Comparison of ENCODE assay signal across 24 cellular contexts in the genomic region with DNA sequence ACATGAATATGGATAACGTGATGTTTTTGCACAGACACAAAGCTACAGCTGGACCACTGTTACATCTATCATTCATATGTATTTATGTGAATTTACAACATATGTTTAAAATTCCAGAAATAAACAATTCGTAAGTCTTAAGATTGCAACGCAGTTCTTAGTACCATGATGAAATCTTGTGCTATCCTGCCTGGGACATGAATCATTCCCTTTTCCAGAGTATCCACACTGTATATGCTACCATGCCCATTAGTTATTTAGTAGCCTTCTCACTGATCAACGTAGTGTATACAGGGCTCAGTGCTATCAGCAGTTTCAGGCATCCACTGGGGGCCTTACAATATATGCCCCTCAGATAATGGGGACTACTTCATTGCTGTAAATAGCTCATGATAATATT. TPM values are rescaled to one million over a fixed set of nuclear protein-coding genes. Genes with fewer than 3 reads are reported as not detected.
A peak's percentile ranks its signal among the peaks of the same experiment; 100 is the strongest.
DNase-seq lines count a peak whose midpoint lies in the region; ATAC-seq, FAIRE-seq and TF ChIP-seq lines count a peak whose summit lies in the region.
"Had no signal": no experiment of that assay in that cellular context is flagged by ENCODE, and none has a peak within 500 bp of the region (broad histone marks: within the 10 kb centered on the region; RNA-seq: fewer than 3 reads in every experiment).

No MANE protein-coding gene starts in this region.

- BruUV-seq in A673 (replicated peaks; lab: Mats Ljungman, UMichigan) (no TSS peak), HepG2 (replicated peaks; lab: Mats Ljungman, UMichigan) (no TSS peak)

- H3K4me1 ChIP-seq in A673 (ENCODE audit: insufficient read depth, low read length, poor library complexity, severe bottlenecking) (peaks cover 31% of the 10 kb centered on the region), Loucy (ENCODE audit: insufficient read depth, low read length, poor library complexity, severe bottlenecking) (peaks cover 50% of the 10 kb centered on the region), HepG2 (ENCODE audit: insufficient read depth, low read length) (0 out of 2 replicates have a peak, but pooled peaks cover 4% of the 10 kb centered on the region)

- DNase-seq in A673 (ENCODE audit: low spot score), result no peak
- DNase-seq in choroid plexus epithelial cell (ENCODE audit: low read depth), result peak; percentile 72
- DNase-seq in hepatic stellate cell (ENCODE audit: low spot score), result peak; percentile 28
- DNase-seq in middle frontal gyrus (ENCODE audit: extremely low spot score, low spot score), result no peak
- DNase-seq in HepG2 (ENCODE audit: low spot score), result no peak
- DNase-seq in cerebellar cortex (ENCODE audit: low spot score), result no peak
- DNase-seq: activated CD4-positive, alpha-beta T cell treated with anti-CD3 and anti-CD28 coated beads for 1 hour; activated CD8-positive, alpha-beta memory T cell treated with anti-CD3 and anti-CD28 coated beads, Interleukin-2, amount 50 U/mL, for 48 hours; activated naive CD4-positive, alpha-beta T cell treated with anti-CD3 and anti-CD28 coated beads, Interleukin-2, amount 10 ng/mL, durations not matched to agents 7 days and 5 days; effector memory CD8-positive, alpha-beta T cell; GDM1; H9; head of caudate nucleus; NCI-H2107; NCI-H774; nucleus accumbens; stimulated activated naive B cell treated with anti-CD40 and anti-IgM and Interleukin-4, amounts not matched to agents 10 μg/mL and 1 μg/mL and 100 μg/mL, for 72 hours; T-helper 1 cell had no signal

- H3K27ac ChIP-seq in A673 (ENCODE audit: low read depth, low read length, poor library complexity, severe bottlenecking) (peak overlapping the region; percentile 33), HepG2 (ENCODE audit: extremely low read length, insufficient read depth, low read length) (no peak overlapping the region)
- H3K27ac ChIP-seq: cardiac muscle cell had no signal

- TF ChIP-seq CTCF in A673 (conservative IDR thresholded peaks at IDR 0.05; ENCODE audit: low read depth, low read length), result no peak
- no peak for TF ChIP-seq CTCF in Loucy (conservative IDR thresholded peaks at IDR 0.05; ENCODE audit: low read length)
- TF ChIP-seq CTCF in choroid plexus epithelial cell (conservative IDR thresholded peaks at IDR 0.05; ENCODE audit: low read depth, low read length), result no peak
- TF ChIP-seq CTCF in HepG2 (CRISPR knock-in tag; IDR thresholded peaks at IDR 0.05), result no peak

- ATAC-seq in HepG2 (no peak), HG03457 (IDR thresholded peaks at IDR 0.05; ENCODE audit: unreplicated experiment) (no peak)
- ATAC-seq: effector memory CD8-positive, alpha-beta T cell; stimulated activated naive B cell treated with anti-CD40 and anti-IgM and Interleukin-4, amounts not matched to agents 10 μg/mL and 1 μg/mL and 100 μg/mL, for 72 hours had no signal

- no peak overlapping the region for H2AFZ ChIP-seq in Loucy (ENCODE audit: low read length)
- H2AFZ ChIP-seq in HepG2 (ENCODE audit: low read length), result no peak overlapping the region

- H3K4me3 ChIP-seq in A673 (ENCODE audit: low read depth, low read length, poor library complexity, severe bottlenecking) (no peak overlapping the region), Loucy (ENCODE audit: low read length, poor library complexity, severe bottlenecking) (peak overlapping the region; percentile 22), choroid plexus epithelial cell (ENCODE audit: low read depth, low read length) (no peak overlapping the region), HepG2 (replicated peaks in 1 of 3; ENCODE audit: insufficient read depth in 1 of 3, low read depth in 2 of 3, low read length in 3 of 3) (no peak overlapping the region)
- H3K4me3 ChIP-seq: cardiac muscle cell had no signal

- peaks cover 83% of the 10 kb centered on the region for H4K20me1 ChIP-seq in Loucy (ENCODE audit: insufficient read depth, low read length, poor library complexity, severe bottlenecking)
- no peaks in the 10 kb centered on the region for H4K20me1 ChIP-seq in HepG2 (ENCODE audit: insufficient read depth, low read length)

- intact Hi-C loops in A673 (cut with micrococcal nuclease; ENCODE audit: unreplicated experiment) (no loop called here), HepG2 (cut with micrococcal nuclease; ENCODE audit: unreplicated experiment) (no loop called here)

- WGBS in HepG2 (ENCODE audit: low lambda C conversion rate), result 15% methylated on average over 4 of the region's 4 CpGs

- FAIRE-seq in HepG2 (lab: Jason Lieb, UNC), result no peak
- FAIRE-seq: A204.1, islet of Langerhans, RCC 7860 had no signal

- H3K36me3 ChIP-seq in A673 (ENCODE audit: insufficient read depth, low read length, poor library complexity, severe bottlenecking) (no peaks in the 10 kb centered on the region), Loucy (ENCODE audit: insufficient read depth, low read length) (no peaks in the 10 kb centered on the region), HepG2 (replicated peaks in 1 of 2; ENCODE audit: control insufficient read depth in 1 of 2, insufficient read depth in 2 of 2, low read length in 2 of 2) (no peaks in the 10 kb centered on the region)
- H3K36me3 ChIP-seq: cardiac muscle cell had no signal

- H3K79me2 ChIP-seq in Loucy (ENCODE audit: insufficient read depth, low read length), result peaks cover 92% of the 10 kb centered on the region
- no peaks in the 10 kb centered on the region for H3K79me2 ChIP-seq in HepG2 (ENCODE audit: insufficient read depth, low read length)

- H3K9me3 ChIP-seq in A673 (ENCODE audit: low read depth, low read length, poor library complexity, severe bottlenecking) (no peaks in the 10 kb centered on the region), Loucy (ENCODE audit: insufficient read depth, low read depth, low read length) (no peaks in the 10 kb centered on the region), HepG2 (ENCODE audit: low read length) (no peaks in the 10 kb centered on the region)

- H3K9me2 ChIP-seq in Loucy (replicated peaks; ENCODE audit: low read depth, low read length), result no peaks in the 10 kb centered on the region

- in situ Hi-C loops in HepG2 (cut with HindIII; ENCODE audit: extremely low pct_ligation_motif_present, low pct_unique_long_range_greater_than_20kb), result no loop called here

- POLR2A ChIA-PET in A673 (lab: Charles Lee; ENCODE audit: low non-redundant PET) (no interaction called here), HepG2 (lab: Yijun Ruan, JAX) (no interaction called here)

- no peak for TF ChIP-seq POLR2A in HepG2 (IDR thresholded peaks at IDR 0.05; ENCODE audit: insufficient read depth in 1 of 2, low read depth in 2 of 2, low read length in 2 of 2)

- no peaks in the 10 kb centered on the region for H3F3A ChIP-seq in Loucy (ENCODE audit: low read depth)

- H3K4me2 ChIP-seq in Loucy (ENCODE audit: low read depth, low read length, poor library complexity, severe bottlenecking) (peak overlapping the region; percentile 81), HepG2 (ENCODE audit: low read depth, low read length) (no peak overlapping the region)

- TF ChIP-seq RAD21 in HepG2 (CRISPR knock-in tag; IDR thresholded peaks at IDR 0.05), result no peak

- TF ChIP-seq EP300 in HepG2 (IDR thresholded peaks at IDR 0.05; ENCODE audit: low read depth in 2 of 2, low read length in 2 of 2) (no peak), HepG2 (CRISPR knock-in tag; IDR thresholded peaks at IDR 0.05; ENCODE audit: borderline replicate concordance) (no peak)

- H3K9ac ChIP-seq in Loucy (ENCODE audit: low read depth, low read length, poor library complexity, severe bottlenecking) (no peak overlapping the region), HepG2 (ENCODE audit: insufficient read depth, low read depth, low read length) (no peak overlapping the region)

- CTCF ChIA-PET in A673 (lab: Charles Lee) (no interaction called here), HepG2 (lab: Yijun Ruan, JAX; ENCODE audit: low intra/inter-chr PET ratio, low total read pairs) (no interaction called here)

- no peaks in the 10 kb centered on the region for H3K27me3 ChIP-seq in A673 (replicated peaks; ENCODE audit: insufficient read depth, low read depth, low read length, poor library complexity)
- no peaks in the 10 kb centered on the region for H3K27me3 ChIP-seq in Loucy (ENCODE audit: insufficient read depth, low read length, poor library complexity, severe bottlenecking)
- H3K27me3 ChIP-seq in HepG2 (ENCODE audit: control insufficient read depth in 1 of 2, insufficient read depth in 2 of 2, low read length in 2 of 2), result no peaks in the 10 kb centered on the region; a peak in 1 of 5 replicates
- H3K27me3 ChIP-seq: cardiac muscle cell had no signal

RNA-seq across cellular contexts. Expression of gene ATL3, which starts 4.3 kb away (rescaled TPM):
- total RNA-seq in A673 (2021), result 53.8 and 63.9 TPM in 2 replicates
- not detected in 2 replicates for total RNA-seq in HepG2 (2016; rRNA removed; fragmentation: Illumina TruSeq; extraction: Trizol)
- not detected in 2 replicates for total RNA-seq in HepG2 (2016; cell fraction: cytosol; rRNA removed; fragmentation: Illumina TruSeq; extraction: Trizol; ENCODE audit: low read depth)
- not detected in 2 replicates for total RNA-seq in HepG2 (2016; cell fraction: insoluble cytoplasmic fraction; rRNA removed; fragmentation: Illumina TruSeq; extraction: Trizol)
- not detected in 2 replicates for total RNA-seq in HepG2 (2016; cell fraction: membrane; rRNA removed; fragmentation: Illumina TruSeq; extraction: Trizol)
- not detected in 2 replicates for total RNA-seq in HepG2 (2016; cell fraction: nucleus; rRNA removed; fragmentation: Illumina TruSeq; extraction: Trizol)
- not detected in 2 replicates for polyA plus RNA-seq in HepG2 (2011; rRNA removed)
- polyA plus RNA-seq in HepG2 (2011; cell fraction: cytosol; rRNA removed), result 0.01 and 0.03 TPM in 2 replicates
- polyA plus RNA-seq in HepG2 (2011; cell fraction: nucleus; rRNA removed), result not detected in 2 replicates
- polyA plus RNA-seq in HepG2 (2012), result 0.05 and 0.08 TPM in 2 replicates
- polyA plus RNA-seq in HepG2 (2016; cell fraction: cytosol; fragmentation: Illumina TruSeq; extraction: Trizol; ENCODE audit: low read depth), result not detected in 2 replicates
- polyA plus RNA-seq in HepG2 (2016; cell fraction: insoluble cytoplasmic fraction; fragmentation: Illumina TruSeq; extraction: Trizol; ENCODE audit: low read depth), result not detected in 2 replicates
- polyA plus RNA-seq in HepG2 (2016; cell fraction: membrane; fragmentation: Illumina TruSeq; extraction: Trizol; ENCODE audit: low read depth), result not detected in 2 replicates
- not detected in 2 replicates for polyA plus RNA-seq in HepG2 (2016; cell fraction: nucleus; fragmentation: Illumina TruSeq; extraction: Trizol; ENCODE audit: insufficient read depth, low read depth)
- 0.14 and 84.0 TPM in 2 replicates for polyA minus RNA-seq in HepG2 (2011; rRNA and poly(A)+ RNA removed; ENCODE audit: low replicate concordance)
- polyA minus RNA-seq in HepG2 (2011; cell fraction: cytosol; rRNA and poly(A)+ RNA removed), result 0.20 and 0.26 TPM in 2 replicates
- polyA minus RNA-seq in HepG2 (2011; cell fraction: nucleus; rRNA and poly(A)+ RNA removed), result 0.12 and 0.26 TPM in 2 replicates

RNA-seq across cellular contexts. Expression of gene RTN3, which starts 14.4 kb away (rescaled TPM):
- 268 and 275 TPM in 2 replicates for total RNA-seq in A673 (2021)
- 25.3 and 32.2 TPM in 2 replicates for total RNA-seq in HepG2 (2016; rRNA removed; fragmentation: Illumina TruSeq; extraction: Trizol)
- 6.0 and 7.1 TPM in 2 replicates for total RNA-seq in HepG2 (2016; cell fraction: cytosol; rRNA removed; fragmentation: Illumina TruSeq; extraction: Trizol; ENCODE audit: low read depth)
- 24.1 and 33.0 TPM in 2 replicates for total RNA-seq in HepG2 (2016; cell fraction: insoluble cytoplasmic fraction; rRNA removed; fragmentation: Illumina TruSeq; extraction: Trizol)
- 18.8 and 21.8 TPM in 2 replicates for total RNA-seq in HepG2 (2016; cell fraction: membrane; rRNA removed; fragmentation: Illumina TruSeq; extraction: Trizol)
- 37.5 and 48.5 TPM in 2 replicates for total RNA-seq in HepG2 (2016; cell fraction: nucleus; rRNA removed; fragmentation: Illumina TruSeq; extraction: Trizol)
- polyA plus RNA-seq in HepG2 (2011; rRNA removed), result 40.9 and 41.1 TPM in 2 replicates
- polyA plus RNA-seq in HepG2 (2011; cell fraction: cytosol; rRNA removed), result 27.7 and 44.5 TPM in 2 replicates
- 13.5 and 18.5 TPM in 2 replicates for polyA plus RNA-seq in HepG2 (2011; cell fraction: nucleus; rRNA removed)
- polyA plus RNA-seq in HepG2 (2012), result 63.0 and 66.0 TPM in 2 replicates
- 11.5 and 12.5 TPM in 2 replicates for polyA plus RNA-seq in HepG2 (2016; cell fraction: cytosol; fragmentation: Illumina TruSeq; extraction: Trizol; ENCODE audit: low read depth)
- polyA plus RNA-seq in HepG2 (2016; cell fraction: insoluble cytoplasmic fraction; fragmentation: Illumina TruSeq; extraction: Trizol; ENCODE audit: low read depth), result 44.2 and 48.6 TPM in 2 replicates
- polyA plus RNA-seq in HepG2 (2016; cell fraction: membrane; fragmentation: Illumina TruSeq; extraction: Trizol; ENCODE audit: low read depth), result 24.5 and 24.9 TPM in 2 replicates
- polyA plus RNA-seq in HepG2 (2016; cell fraction: nucleus; fragmentation: Illumina TruSeq; extraction: Trizol; ENCODE audit: insufficient read depth, low read depth), result 94.3 and 102 TPM in 2 replicates
- polyA minus RNA-seq in HepG2 (2011; rRNA and poly(A)+ RNA removed; ENCODE audit: low replicate concordance), result 63.3 and 204 TPM in 2 replicates
- 40.9 and 50.4 TPM in 2 replicates for polyA minus RNA-seq in HepG2 (2011; cell fraction: cytosol; rRNA and poly(A)+ RNA removed)
- 16.9 and 23.7 TPM in 2 replicates for polyA minus RNA-seq in HepG2 (2011; cell fraction: nucleus; rRNA and poly(A)+ RNA removed)

RNA-seq across cellular contexts. Expression of gene PLAAT3, which starts 52.6 kb away (rescaled TPM):
- 0.46 and 0.69 TPM in 2 replicates for total RNA-seq in A673 (2021)
- total RNA-seq in HepG2 (2016; rRNA removed; fragmentation: Illumina TruSeq; extraction: Trizol), result 9.3 and 10.2 TPM in 2 replicates
- total RNA-seq in HepG2 (2016; cell fraction: cytosol; rRNA removed; fragmentation: Illumina TruSeq; extraction: Trizol; ENCODE audit: low read depth), result 3.6 and 6.6 TPM in 2 replicates
- 7.3 and 9.9 TPM in 2 replicates for total RNA-seq in HepG2 (2016; cell fraction: insoluble cytoplasmic fraction; rRNA removed; fragmentation: Illumina TruSeq; extraction: Trizol)
- total RNA-seq in HepG2 (2016; cell fraction: membrane; rRNA removed; fragmentation: Illumina TruSeq; extraction: Trizol), result 4.8 and 8.0 TPM in 2 replicates
- 2.6 and 3.3 TPM in 2 replicates for total RNA-seq in HepG2 (2016; cell fraction: nucleus; rRNA removed; fragmentation: Illumina TruSeq; extraction: Trizol)
- 16.4 and 17.2 TPM in 2 replicates for polyA plus RNA-seq in HepG2 (2011; rRNA removed)
- 235 and 350 TPM in 2 replicates for polyA plus RNA-seq in HepG2 (2011; cell fraction: cytosol; rRNA removed)
- 17.6 and 47.1 TPM in 2 replicates for polyA plus RNA-seq in HepG2 (2011; cell fraction: nucleus; rRNA removed)
- 9.6 and 14.5 TPM in 2 replicates for polyA plus RNA-seq in HepG2 (2012)
- 6.6 and 11.3 TPM in 2 replicates for polyA plus RNA-seq in HepG2 (2016; cell fraction: cytosol; fragmentation: Illumina TruSeq; extraction: Trizol; ENCODE audit: low read depth)
- 13.9 and 14.7 TPM in 2 replicates for polyA plus RNA-seq in HepG2 (2016; cell fraction: insoluble cytoplasmic fraction; fragmentation: Illumina TruSeq; extraction: Trizol; ENCODE audit: low read depth)
- 7.9 and 11.4 TPM in 2 replicates for polyA plus RNA-seq in HepG2 (2016; cell fraction: membrane; fragmentation: Illumina TruSeq; extraction: Trizol; ENCODE audit: low read depth)
- polyA plus RNA-seq in HepG2 (2016; cell fraction: nucleus; fragmentation: Illumina TruSeq; extraction: Trizol; ENCODE audit: insufficient read depth, low read depth), result 6.0 and 6.3 TPM in 2 replicates
- 18.0 and 61.6 TPM in 2 replicates for polyA minus RNA-seq in HepG2 (2011; rRNA and poly(A)+ RNA removed; ENCODE audit: low replicate concordance)
- polyA minus RNA-seq in HepG2 (2011; cell fraction: cytosol; rRNA and poly(A)+ RNA removed), result 4.5 and 6.8 TPM in 2 replicates
- polyA minus RNA-seq in HepG2 (2011; cell fraction: nucleus; rRNA and poly(A)+ RNA removed), result 3.5 and 3.7 TPM in 2 replicates

Comparison
In these comparisons a context has a peak if more than half of its experiments do, and no peak if none do; other contexts are left out.
1. DNase-seq: peak in choroid plexus epithelial cell (single experiment) and hepatic stellate cell (single experiment); none in A673 (single experiment), middle frontal gyrus (single experiment), HepG2 (single experiment) and cerebellar cortex (single experiment).
2. RNA of gene ATL3, which starts 4.3 kb away (total RNA-seq): 53.8 to 63.9 TPM in A673; not detected in HepG2; every median in the first group is over 10 times any median in the second.